ENCODE assay signal across 1 cellular context in the genomic region with DNA sequence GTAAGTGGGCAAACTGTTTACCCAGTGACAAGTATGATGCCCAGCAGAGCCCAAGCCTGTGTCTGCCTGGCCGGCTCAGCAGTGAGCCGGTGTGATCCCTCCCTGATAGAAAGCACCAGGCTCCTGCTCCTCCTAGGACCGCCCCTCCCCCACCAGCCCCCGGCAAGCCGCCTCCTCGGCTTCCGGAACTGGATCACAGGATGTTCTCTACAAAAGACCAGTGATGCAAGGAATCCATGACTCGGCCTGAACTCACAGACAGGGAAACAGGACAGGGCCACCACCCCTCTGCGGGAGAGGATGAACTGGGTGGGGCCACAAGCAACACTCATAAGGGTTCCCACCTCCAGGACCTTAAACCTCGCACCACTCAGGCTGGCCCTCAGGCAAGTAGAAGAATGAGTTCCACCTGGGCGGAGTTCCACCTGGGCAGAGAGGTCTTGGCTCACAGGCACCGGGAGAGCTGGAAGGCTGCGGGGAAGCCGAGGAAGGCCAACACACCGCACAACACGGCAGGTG.
A peak's percentile ranks its signal among the peaks of the same experiment; 100 is the strongest.
TF ChIP-seq lines count a peak whose summit lies in the region.

No MANE protein-coding gene starts in this region.

TF ChIP-seq in H1, 55 proteins besides CTCF, POLR2A, EP300 and RAD21:
- TF ChIP-seq, protein P1, sequence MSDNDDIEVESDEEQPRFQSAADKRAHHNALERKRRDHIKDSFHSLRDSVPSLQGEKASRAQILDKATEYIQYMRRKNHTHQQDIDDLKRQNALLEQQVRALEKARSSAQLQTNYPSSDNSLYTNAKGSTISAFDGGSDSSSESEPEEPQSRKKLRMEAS (IDR thresholded peaks at IDR 0.05), result peak; percentile 23; the same call in 1 of the 2 replicates
- no peak for TF ChIP-seq CTBP2 (IDR thresholded peaks at IDR 0.05; ENCODE audit: borderline replicate concordance, insufficient read depth, insufficient read length, low read length)
- no peak; the same call in 1 of the 2 replicates for TF ChIP-seq RBBP5 (IDR thresholded peaks at IDR 0.05; ENCODE audit: borderline replicate concordance, low read depth, low read length)
- no peak for TF ChIP-seq RFX5 (IDR thresholded peaks at IDR 0.05; ENCODE audit: borderline replicate concordance, low read depth, low read length)
- TF ChIP-seq CHD1 (IDR thresholded peaks at IDR 0.05; ENCODE audit: low read depth, low read length), result no peak
- TF ChIP-seq CBX8 (IDR thresholded peaks at IDR 0.05; ENCODE audit: borderline replicate concordance, low read depth, low read length), result no peak
- no peak for TF ChIP-seq JUND (IDR thresholded peaks at IDR 0.05; ENCODE audit: low read length)
- no peak for TF ChIP-seq EGR1 (IDR thresholded peaks at IDR 0.05; ENCODE audit: borderline replicate concordance, low read depth, low read length)
- TF ChIP-seq SP1 (IDR thresholded peaks at IDR 0.05; ENCODE audit: low read depth, low read length), result peak; percentile 69; the same call in 1 of the 2 replicates
- TF ChIP-seq CHD7 (IDR thresholded peaks at IDR 0.05; ENCODE audit: insufficient replicate concordance, low read length), result no peak
- TF ChIP-seq, protein P2, sequence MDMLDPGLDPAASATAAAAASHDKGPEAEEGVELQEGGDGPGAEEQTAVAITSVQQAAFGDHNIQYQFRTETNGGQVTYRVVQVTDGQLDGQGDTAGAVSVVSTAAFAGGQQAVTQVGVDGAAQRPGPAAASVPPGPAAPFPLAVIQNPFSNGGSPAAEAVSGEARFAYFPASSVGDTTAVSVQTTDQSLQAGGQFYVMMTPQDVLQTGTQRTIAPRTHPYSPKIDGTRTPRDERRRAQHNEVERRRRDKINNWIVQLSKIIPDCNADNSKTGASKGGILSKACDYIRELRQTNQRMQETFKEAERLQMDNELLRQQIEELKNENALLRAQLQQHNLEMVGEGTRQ (IDR thresholded peaks at IDR 0.05; ENCODE audit: low read length), result no peak
- no peak for TF ChIP-seq GTF2F1 (IDR thresholded peaks at IDR 0.05; ENCODE audit: borderline replicate concordance, low read depth, low read length)
- peak; percentile 82; the same call in 1 of the 2 replicates for TF ChIP-seq GABPA (IDR thresholded peaks at IDR 0.05; ENCODE audit: borderline replicate concordance, insufficient read depth, low read length)
- TF ChIP-seq BCL11A (IDR thresholded peaks at IDR 0.05; ENCODE audit: low read depth in 2 of 2, low read length in 2 of 2), result no peak
- TF ChIP-seq PHF8 (conservative IDR thresholded peaks at IDR 0.05; ENCODE audit: low read depth, low read length), result no peak; the same call in 1 of the 2 replicates
- no peak for TF ChIP-seq SAP30 (IDR thresholded peaks at IDR 0.05; ENCODE audit: insufficient read depth, insufficient replicate concordance, low read length)
- TF ChIP-seq BACH1 (IDR thresholded peaks at IDR 0.05; ENCODE audit: low read length), result no peak
- TF ChIP-seq POU5F1 (IDR thresholded peaks at IDR 0.05; ENCODE audit: low read depth, low read length), result no peak
- no peak for TF ChIP-seq YY1 (IDR thresholded peaks at IDR 0.05; ENCODE audit: low read depth, low read length)
- TF ChIP-seq TAF1 (IDR thresholded peaks at IDR 0.05; ENCODE audit: low read depth, low read length), result peak; percentile 59; the same call in 1 of the 2 replicates
- TF ChIP-seq TCF12 (IDR thresholded peaks at IDR 0.05; ENCODE audit: low read depth, low read length), result no peak
- no peak for TF ChIP-seq RXRA (IDR thresholded peaks at IDR 0.05; ENCODE audit: insufficient read depth, low read depth, low read length)
- no peak for TF ChIP-seq KDM5A (IDR thresholded peaks at IDR 0.05; ENCODE audit: low read length)
- no peak for TF ChIP-seq NRF1 (IDR thresholded peaks at IDR 0.05; ENCODE audit: low read depth, low read length)
- TF ChIP-seq E2F6 (IDR thresholded peaks at IDR 0.05), result no peak
- TF ChIP-seq POLR2AphosphoS5 (IDR thresholded peaks at IDR 0.05; ENCODE audit: low read depth, low read length), result peak; percentile 70
- no peak; the same call in 1 of the 2 replicates for TF ChIP-seq MAFK (IDR thresholded peaks at IDR 0.05; ENCODE audit: low read depth, low read length)
- no peak; the same call in 1 of the 2 replicates for TF ChIP-seq KDM1A (IDR thresholded peaks at IDR 0.05; ENCODE audit: borderline replicate concordance, low read length)
- TF ChIP-seq SIX5 (IDR thresholded peaks at IDR 0.05; ENCODE audit: low read depth, low read length), result no peak
- TF ChIP-seq SP4 (IDR thresholded peaks at IDR 0.05; ENCODE audit: low read length), result peak; percentile 63; the same call in 1 of the 2 replicates
- TF ChIP-seq CREB1 (IDR thresholded peaks at IDR 0.05), result peak; percentile 92
- no peak for TF ChIP-seq ATF3 (IDR thresholded peaks at IDR 0.05; ENCODE audit: insufficient read depth, low read depth, low read length)
- 0 out of 4 replicates have a peak, but pooled peaks have one; percentile 22 to 49 for TF ChIP-seq HDAC2 (IDR thresholded peaks at IDR 0.05; ENCODE audit: borderline replicate concordance in 1 of 2, low read depth in 2 of 2, low read length in 2 of 2)
- TF ChIP-seq JUN (IDR thresholded peaks at IDR 0.05; ENCODE audit: low read depth, low read length), result no peak
- TF ChIP-seq SUZ12 (IDR thresholded peaks at IDR 0.05; ENCODE audit: low read length), result no peak
- peak; percentile 62 for TF ChIP-seq ASH2L (IDR thresholded peaks at IDR 0.05; ENCODE audit: low read length)
- no peak for TF ChIP-seq BRCA1 (IDR thresholded peaks at IDR 0.05; ENCODE audit: low read depth, low read length)
- TF ChIP-seq SRF (IDR thresholded peaks at IDR 0.05; ENCODE audit: low read depth, low read length), result no peak
- TF ChIP-seq SIN3A (conservative IDR thresholded peaks at IDR 0.05 in 1 of 2, IDR thresholded peaks at IDR 0.05 in 1 of 2; ENCODE audit: low read depth in 1 of 2, low read length in 2 of 2), result no peak
- TF ChIP-seq CHD2 (IDR thresholded peaks at IDR 0.05; ENCODE audit: low read length), result no peak
- no peak for TF ChIP-seq CBX5 (IDR thresholded peaks at IDR 0.05; ENCODE audit: low read depth, low read length)
- no peak for TF ChIP-seq ZNF274 (IDR thresholded peaks at IDR 0.05; ENCODE audit: borderline replicate concordance, extremely low read depth, low read length)
- TF ChIP-seq TAF7 (optimal IDR thresholded peaks at IDR 0.05; ENCODE audit: borderline replicate concordance, low read depth, low read length), result no peak
- no peak for TF ChIP-seq NANOG (IDR thresholded peaks at IDR 0.05; ENCODE audit: insufficient read depth, low read depth, low read length, poor library complexity, severe bottlenecking)
- TF ChIP-seq SP2 (IDR thresholded peaks at IDR 0.05; ENCODE audit: low read length), result no peak
- TF ChIP-seq HDAC6 (IDR thresholded peaks at IDR 0.05; ENCODE audit: low read depth, low read length), result no peak
- TF ChIP-seq RNF2 (IDR thresholded peaks at IDR 0.05; ENCODE audit: borderline replicate concordance, low read depth, low read length, missing control alignments, poor library complexity, severe bottlenecking), result no peak
- no peak for TF ChIP-seq TBP (IDR thresholded peaks at IDR 0.05; ENCODE audit: low read depth, low read length)
- TF ChIP-seq CEBPB (IDR thresholded peaks at IDR 0.05; ENCODE audit: low read depth, low read length), result 0 out of 2 replicates have a peak, but pooled peaks have one; percentile 17
- no peak for TF ChIP-seq KDM4A (IDR thresholded peaks at IDR 0.05; ENCODE audit: low read depth, low read length, severe bottlenecking)
- TF ChIP-seq FOSL1 (IDR thresholded peaks at IDR 0.05; ENCODE audit: insufficient read depth, low read depth, low read length), result no peak
TF ChIP-seq in H1: peak in this region for 10.
